Comparison of ENCODE assay signal across 1 cellular context in genomic region chr2:44479127-44479887, GRCh38.
TF ChIP-seq lines count a peak whose summit lies in the region.

No MANE protein-coding gene starts in this region.

TF ChIP-seq in HepG2, 621 proteins besides CTCF, POLR2A, EP300 and RAD21 (continued from another document):
- TF ChIP-seq, protein P1, sequence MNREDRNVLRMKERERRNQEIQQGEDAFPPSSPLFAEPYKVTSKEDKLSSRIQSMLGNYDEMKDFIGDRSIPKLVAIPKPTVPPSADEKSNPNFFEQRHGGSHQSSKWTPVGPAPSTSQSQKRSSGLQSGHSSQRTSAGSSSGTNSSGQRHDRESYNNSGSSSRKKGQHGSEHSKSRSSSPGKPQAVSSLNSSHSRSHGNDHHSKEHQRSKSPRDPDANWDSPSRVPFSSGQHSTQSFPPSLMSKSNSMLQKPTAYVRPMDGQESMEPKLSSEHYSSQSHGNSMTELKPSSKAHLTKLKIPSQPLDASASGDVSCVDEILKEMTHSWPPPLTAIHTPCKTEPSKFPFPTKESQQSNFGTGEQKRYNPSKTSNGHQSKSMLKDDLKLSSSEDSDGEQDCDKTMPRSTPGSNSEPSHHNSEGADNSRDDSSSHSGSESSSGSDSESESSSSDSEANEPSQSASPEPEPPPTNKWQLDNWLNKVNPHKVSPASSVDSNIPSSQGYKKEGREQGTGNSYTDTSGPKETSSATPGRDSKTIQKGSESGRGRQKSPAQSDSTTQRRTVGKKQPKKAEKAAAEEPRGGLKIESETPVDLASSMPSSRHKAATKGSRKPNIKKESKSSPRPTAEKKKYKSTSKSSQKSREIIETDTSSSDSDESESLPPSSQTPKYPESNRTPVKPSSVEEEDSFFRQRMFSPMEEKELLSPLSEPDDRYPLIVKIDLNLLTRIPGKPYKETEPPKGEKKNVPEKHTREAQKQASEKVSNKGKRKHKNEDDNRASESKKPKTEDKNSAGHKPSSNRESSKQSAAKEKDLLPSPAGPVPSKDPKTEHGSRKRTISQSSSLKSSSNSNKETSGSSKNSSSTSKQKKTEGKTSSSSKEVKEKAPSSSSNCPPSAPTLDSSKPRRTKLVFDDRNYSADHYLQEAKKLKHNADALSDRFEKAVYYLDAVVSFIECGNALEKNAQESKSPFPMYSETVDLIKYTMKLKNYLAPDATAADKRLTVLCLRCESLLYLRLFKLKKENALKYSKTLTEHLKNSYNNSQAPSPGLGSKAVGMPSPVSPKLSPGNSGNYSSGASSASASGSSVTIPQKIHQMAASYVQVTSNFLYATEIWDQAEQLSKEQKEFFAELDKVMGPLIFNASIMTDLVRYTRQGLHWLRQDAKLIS (CRISPR knock-in tag; IDR thresholded peaks at IDR 0.05), result no peak
- 0 out of 2 replicates have a peak, but pooled peaks have one; percentile 41 for TF ChIP-seq KLF6 (CRISPR knock-in tag; IDR thresholded peaks at IDR 0.05)
- TF ChIP-seq, protein P2, sequence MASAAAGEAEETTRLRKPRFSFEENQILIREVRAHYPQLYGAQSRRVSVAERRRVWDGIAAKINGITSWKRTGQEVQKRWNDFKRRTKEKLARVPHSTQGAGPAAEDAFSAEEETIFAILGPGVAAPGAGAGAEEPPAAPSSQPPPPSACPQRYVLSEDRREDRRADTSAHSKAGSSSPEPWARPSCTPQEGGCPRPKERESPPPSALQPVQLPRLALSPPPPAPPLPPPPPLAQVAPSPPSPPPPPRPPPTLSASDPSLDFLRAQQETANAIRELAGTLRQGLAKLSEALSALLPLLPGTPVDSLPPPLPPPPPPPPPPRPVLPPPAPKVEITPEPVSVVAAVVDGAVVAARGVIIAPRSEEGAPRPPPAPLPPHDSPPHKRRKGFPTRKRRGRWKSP (CRISPR knock-in tag; IDR thresholded peaks at IDR 0.05), result peak; percentile 19; the same call in 1 of the 2 replicates
- 0 out of 2 replicates have a peak, but pooled peaks have one; percentile 37 for TF ChIP-seq GATAD1 (CRISPR knock-in tag; IDR thresholded peaks at IDR 0.05)
- peak; percentile 27; the same call in 1 of the 2 replicates for TF ChIP-seq ATF1 (CRISPR knock-in tag; IDR thresholded peaks at IDR 0.05)
- 0 out of 2 replicates have a peak, but pooled peaks have one; percentile 27 for TF ChIP-seq NFYC (CRISPR knock-in tag; IDR thresholded peaks at IDR 0.05)
- no peak for TF ChIP-seq ZNF232 (CRISPR knock-in tag; IDR thresholded peaks at IDR 0.05; ENCODE audit: borderline replicate concordance)
- peak; percentile 60; the same call in 1 of the 2 replicates for TF ChIP-seq ZMYM4 (CRISPR knock-in tag; IDR thresholded peaks at IDR 0.05)
- 0 out of 2 replicates have a peak, but pooled peaks have one; percentile 36 for TF ChIP-seq SNAPC5 (CRISPR knock-in tag; IDR thresholded peaks at IDR 0.05; ENCODE audit: borderline replicate concordance)
- peak; percentile 100 for TF ChIP-seq SMC3 (IDR thresholded peaks at IDR 0.05; ENCODE audit: low read length)
- TF ChIP-seq ELF3 (CRISPR knock-in tag; IDR thresholded peaks at IDR 0.05), result peak; percentile 52; the same call in 1 of the 2 replicates
- TF ChIP-seq PHF5A (CRISPR knock-in tag; IDR thresholded peaks at IDR 0.05; ENCODE audit: low read depth, unreplicated experiment), result peak; percentile 70
- peak in 1 of 2 experiments; percentile 31; a peak in 1 of 4 replicates for TF ChIP-seq MAFK (conservative IDR thresholded peaks at IDR 0.05 in 1 of 2, IDR thresholded peaks at IDR 0.05 in 1 of 2; ENCODE audit: low read length in 2 of 2)
- peak; percentile 42; the same call in 1 of the 2 replicates for TF ChIP-seq ZNF205 (CRISPR knock-in tag; IDR thresholded peaks at IDR 0.05)
- TF ChIP-seq ZNF136 (CRISPR knock-in tag; IDR thresholded peaks at IDR 0.05; ENCODE audit: low read depth), result peak; percentile 76; the same call in 1 of the 2 replicates
- TF ChIP-seq RXRB (CRISPR knock-in tag; IDR thresholded peaks at IDR 0.05; ENCODE audit: borderline replicate concordance), result peak; percentile 39; the same call in 1 of the 2 replicates
- peak; percentile 75 for TF ChIP-seq HOXA5 (CRISPR knock-in tag; IDR thresholded peaks at IDR 0.05)
- TF ChIP-seq ZEB1 (IDR thresholded peaks at IDR 0.05; ENCODE audit: insufficient replicate concordance, low read depth), result no peak
- 0 out of 2 replicates have a peak, but pooled peaks have one; percentile 49 for TF ChIP-seq MIER2 (CRISPR knock-in tag; IDR thresholded peaks at IDR 0.05)
- TF ChIP-seq, protein P3, sequence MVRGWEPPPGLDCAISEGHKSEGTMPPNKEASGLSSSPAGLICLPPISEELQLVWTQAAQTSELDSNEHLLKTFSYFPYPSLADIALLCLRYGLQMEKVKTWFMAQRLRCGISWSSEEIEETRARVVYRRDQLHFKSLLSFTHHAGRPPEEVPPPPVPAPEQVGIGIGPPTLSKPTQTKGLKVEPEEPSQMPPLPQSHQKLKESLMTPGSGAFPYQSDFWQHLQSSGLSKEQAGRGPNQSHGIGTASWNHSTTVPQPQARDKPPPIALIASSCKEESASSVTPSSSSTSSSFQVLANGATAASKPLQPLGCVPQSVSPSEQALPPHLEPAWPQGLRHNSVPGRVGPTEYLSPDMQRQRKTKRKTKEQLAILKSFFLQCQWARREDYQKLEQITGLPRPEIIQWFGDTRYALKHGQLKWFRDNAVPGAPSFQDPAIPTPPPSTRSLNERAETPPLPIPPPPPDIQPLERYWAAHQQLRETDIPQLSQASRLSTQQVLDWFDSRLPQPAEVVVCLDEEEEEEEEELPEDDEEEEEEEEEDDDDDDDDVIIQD (CRISPR knock-in tag; IDR thresholded peaks at IDR 0.05; ENCODE audit: low read depth), result peak; percentile 90
- 0 out of 3 replicates have a peak, but pooled peaks have one; percentile 29 for TF ChIP-seq MXI1 (IDR thresholded peaks at IDR 0.05; ENCODE audit: borderline replicate concordance, low read depth, low read length)
- peak; percentile 82 for TF ChIP-seq IRF2 (CRISPR knock-in tag; IDR thresholded peaks at IDR 0.05)
- peak; percentile 34; the same call in 1 of the 2 replicates for TF ChIP-seq NFKBIZ (CRISPR knock-in tag; IDR thresholded peaks at IDR 0.05)
- TF ChIP-seq MZF1 (CRISPR knock-in tag; IDR thresholded peaks at IDR 0.05; ENCODE audit: borderline replicate concordance), result no peak
- 0 out of 2 replicates have a peak, but pooled peaks have one; percentile 32 for TF ChIP-seq POGZ (CRISPR knock-in tag; IDR thresholded peaks at IDR 0.05)
- peak; percentile 92 for TF ChIP-seq STAG1 (CRISPR knock-in tag; IDR thresholded peaks at IDR 0.05)
- TF ChIP-seq CCAR2 (optimal IDR thresholded peaks at IDR 0.05; ENCODE audit: low read depth, low read length), result no peak
- TF ChIP-seq KAT8 (CRISPR knock-in tag; IDR thresholded peaks at IDR 0.05), result peak; percentile 43; the same call in 1 of the 2 replicates
- TF ChIP-seq, protein P4, sequence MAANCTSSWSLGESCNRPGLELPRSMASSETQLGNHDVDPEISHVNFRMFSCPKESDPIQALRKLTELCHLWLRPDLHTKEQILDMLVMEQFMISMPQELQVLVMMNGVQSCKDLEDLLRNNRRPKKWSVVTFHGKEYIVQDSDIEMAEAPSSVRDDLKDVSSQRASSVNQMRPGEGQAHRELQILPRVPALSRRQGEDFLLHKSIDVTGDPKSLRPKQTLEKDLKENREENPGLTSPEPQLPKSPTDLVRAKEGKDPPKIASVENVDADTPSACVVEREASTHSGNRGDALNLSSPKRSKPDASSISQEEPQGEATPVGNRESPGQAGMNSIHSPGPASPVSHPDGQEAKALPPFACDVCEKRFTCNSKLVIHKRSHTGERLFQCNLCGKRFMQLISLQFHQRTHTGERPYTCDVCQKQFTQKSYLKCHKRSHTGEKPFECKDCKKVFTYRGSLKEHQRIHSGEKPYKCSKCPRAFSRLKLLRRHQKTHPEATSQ (CRISPR knock-in tag; IDR thresholded peaks at IDR 0.05; ENCODE audit: borderline replicate concordance), result peak; percentile 65; the same call in 1 of the 2 replicates
- no peak for TF ChIP-seq NR2F6 (IDR thresholded peaks at IDR 0.05)
- TF ChIP-seq NR2F6 (CRISPR knock-in tag; IDR thresholded peaks at IDR 0.05), result peak; percentile 18; the same call in 1 of the 2 replicates
- TF ChIP-seq ZGPAT (CRISPR knock-in tag; IDR thresholded peaks at IDR 0.05), result peak; percentile 53; the same call in 1 of the 2 replicates
- 0 out of 2 replicates have a peak, but pooled peaks have one; percentile 70 for TF ChIP-seq SP140L (CRISPR knock-in tag; IDR thresholded peaks at IDR 0.05; ENCODE audit: borderline replicate concordance)
- TF ChIP-seq ZNF563 (CRISPR knock-in tag; IDR thresholded peaks at IDR 0.05), result no peak
- TF ChIP-seq HOXA7 (CRISPR knock-in tag; IDR thresholded peaks at IDR 0.05), result no peak
- no peak for TF ChIP-seq GLI4 (CRISPR knock-in tag; IDR thresholded peaks at IDR 0.05; ENCODE audit: borderline replicate concordance)
- no peak for TF ChIP-seq TP53 (CRISPR knock-in tag; conservative IDR thresholded peaks at IDR 0.05)
- TF ChIP-seq, protein P5, sequence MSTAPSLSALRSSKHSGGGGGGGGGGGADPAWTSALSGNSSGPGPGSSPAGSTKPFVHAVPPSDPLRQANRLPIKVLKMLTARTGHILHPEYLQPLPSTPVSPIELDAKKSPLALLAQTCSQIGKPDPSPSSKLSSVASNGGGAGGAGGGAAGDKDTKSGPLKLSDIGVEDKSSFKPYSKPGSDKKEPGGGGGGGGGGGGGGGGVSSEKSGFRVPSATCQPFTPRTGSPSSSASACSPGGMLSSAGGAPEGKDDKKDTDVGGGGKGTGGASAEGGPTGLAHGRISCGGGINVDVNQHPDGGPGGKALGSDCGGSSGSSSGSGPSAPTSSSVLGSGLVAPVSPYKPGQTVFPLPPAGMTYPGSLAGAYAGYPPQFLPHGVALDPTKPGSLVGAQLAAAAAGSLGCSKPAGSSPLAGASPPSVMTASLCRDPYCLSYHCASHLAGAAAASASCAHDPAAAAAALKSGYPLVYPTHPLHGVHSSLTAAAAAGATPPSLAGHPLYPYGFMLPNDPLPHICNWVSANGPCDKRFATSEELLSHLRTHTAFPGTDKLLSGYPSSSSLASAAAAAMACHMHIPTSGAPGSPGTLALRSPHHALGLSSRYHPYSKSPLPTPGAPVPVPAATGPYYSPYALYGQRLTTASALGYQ (CRISPR knock-in tag; IDR thresholded peaks at IDR 0.05), result 0 out of 2 replicates have a peak, but pooled peaks have one; percentile 33
- TF ChIP-seq CCDC6 (CRISPR knock-in tag; IDR thresholded peaks at IDR 0.05), result 0 out of 2 replicates have a peak, but pooled peaks have one; percentile 20
- TF ChIP-seq ISL2 (CRISPR knock-in tag; IDR thresholded peaks at IDR 0.05), result 0 out of 2 replicates have a peak, but pooled peaks have one; percentile 34
- TF ChIP-seq THAP11 (CRISPR knock-in tag; IDR thresholded peaks at IDR 0.05), result peak; percentile 64; the same call in 1 of the 2 replicates
- TF ChIP-seq, protein P6, sequence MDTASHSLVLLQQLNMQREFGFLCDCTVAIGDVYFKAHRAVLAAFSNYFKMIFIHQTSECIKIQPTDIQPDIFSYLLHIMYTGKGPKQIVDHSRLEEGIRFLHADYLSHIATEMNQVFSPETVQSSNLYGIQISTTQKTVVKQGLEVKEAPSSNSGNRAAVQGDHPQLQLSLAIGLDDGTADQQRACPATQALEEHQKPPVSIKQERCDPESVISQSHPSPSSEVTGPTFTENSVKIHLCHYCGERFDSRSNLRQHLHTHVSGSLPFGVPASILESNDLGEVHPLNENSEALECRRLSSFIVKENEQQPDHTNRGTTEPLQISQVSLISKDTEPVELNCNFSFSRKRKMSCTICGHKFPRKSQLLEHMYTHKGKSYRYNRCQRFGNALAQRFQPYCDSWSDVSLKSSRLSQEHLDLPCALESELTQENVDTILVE (CRISPR knock-in tag; IDR thresholded peaks at IDR 0.05), result peak; percentile 72; the same call in 1 of the 2 replicates
TF ChIP-seq in HepG2: peak in this region for 74.
